ENCODE assay signal across 36 cellular contexts in the genomic region with DNA sequence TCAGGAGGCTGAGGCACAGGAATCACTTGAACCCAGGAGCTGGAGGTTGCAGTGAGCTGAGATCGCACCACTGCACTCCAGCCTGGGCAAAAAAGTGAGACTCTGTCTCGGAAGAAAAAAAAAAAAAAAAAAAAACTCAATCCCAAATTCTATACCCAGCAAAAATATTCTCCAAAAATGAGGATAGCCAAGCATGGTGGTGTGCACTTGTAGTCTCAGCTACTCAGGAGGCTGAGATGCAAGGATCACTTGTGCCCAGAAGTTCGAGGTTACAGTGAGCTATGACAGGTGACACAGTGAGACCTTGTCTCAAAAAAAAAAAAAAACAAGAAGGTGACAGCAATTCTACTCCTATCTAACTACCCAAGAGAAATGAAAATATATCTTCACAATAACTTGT.
"Had no signal": no experiment of that assay in that cellular context is flagged by ENCODE, and none has a peak within 500 bp of the region (broad histone marks: within the 10 kb centered on the region; RNA-seq: fewer than 3 reads in every experiment).

No MANE protein-coding gene starts in this region.

- H3K36me3 ChIP-seq: MG63 had no signal

- H3K27me3 ChIP-seq: MG63 had no signal

- DNase-seq: Karpas-422, Kasumi-1, MG63, MM.1S, MV-4-11, NCI-H1048, NCI-H1092, NCI-H1092 treated with DMSO at 0.1 percent for 48 hours, NCI-H1105, NCI-H1105 treated with DMSO at 0.1 percent for 48 hours, NCI-H1417, NCI-H1417 treated with DMSO at 0.1 percent for 48 hours, NCI-H1436, NCI-H1436 treated with DMSO at 0.1 percent for 48 hours, NCI-H146, NCI-H1694, NCI-H1694 treated with DMSO at 0.1 percent for 48 hours, NCI-H187, NCI-H187 treated with DMSO at 0.1 percent for 48 hours, NCI-H1930, NCI-H2029, NCI-H2029 treated with DMSO at 0.1 percent for 48 hours, NCI-H2081, NCI-H2081 treated with DMSO at 0.1 percent for 48 hours, NCI-H2107, NCI-H2171, NCI-H2171 treated with DMSO at 0.1 percent for 48 hours, NCI-H2227 treated with DMSO at 0.1 percent for 48 hours, NCI-H226, NCI-H345, NCI-H446, NCI-H446 treated with DMSO at 0.1 percent for 48 hours, NCI-H510A, NCI-H510A treated with DMSO at 0.1 percent for 48 hours, NCI-H524, NCI-H524 treated with DMSO at 0.1 percent for 48 hours had no signal

- H3K4me3 ChIP-seq: MG63 had no signal
